ENCODE assay signal across 1 cellular context in the genomic region with DNA sequence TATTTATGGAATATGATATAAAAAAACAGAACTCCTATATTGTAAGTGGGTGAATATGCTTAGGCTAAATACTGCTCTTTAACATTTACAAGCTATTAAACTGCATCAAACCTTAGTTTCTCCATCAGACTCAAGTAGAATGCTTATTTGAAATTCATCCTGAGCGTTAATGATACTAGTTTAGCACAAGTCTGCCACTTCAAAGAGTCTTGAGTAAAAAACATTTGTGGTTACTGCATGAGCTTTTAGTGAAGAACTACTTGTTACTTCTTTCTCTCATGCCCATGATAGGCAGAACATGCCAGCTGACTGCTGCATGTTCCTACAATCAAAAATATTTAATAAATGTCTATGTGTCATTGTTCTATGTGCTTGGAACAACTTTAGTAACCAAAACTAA.
TF ChIP-seq lines count a peak whose summit lies in the region.

No MANE protein-coding gene starts in this region.

TF ChIP-seq in GM12878, 131 proteins besides CTCF, POLR2A, EP300 and RAD21:
- TF ChIP-seq RUNX3 (IDR thresholded peaks at IDR 0.05; ENCODE audit: low read length) (peak; percentile 12; the same call in 1 of the 2 replicates), ZNF274 (IDR thresholded peaks at IDR 0.05; ENCODE audit: insufficient read depth, insufficient read length) (no peak)
TF ChIP-seq in GM12878: peak in this region for 1.
